ENCODE assay signal across 1 cellular context in genomic region chr7:112252691-112253090, GRCh38.
A peak's percentile ranks its signal among the peaks of the same experiment; 100 is the strongest.
TF ChIP-seq lines count a peak whose summit lies in the region.

No MANE protein-coding gene starts in this region.

TF ChIP-seq in K562, 482 proteins besides CTCF, POLR2A, EP300 and RAD21:
- TF ChIP-seq TCF3 (CRISPR knock-in tag; IDR thresholded peaks at IDR 0.05) (no peak), TBL1XR1 (IDR thresholded peaks at IDR 0.05; ENCODE audit: low read length in 2 of 2) (no peak), EWSR1 (IDR thresholded peaks at IDR 0.05; ENCODE audit: borderline replicate concordance, low read depth, partially characterized antibody) (no peak), PYGO2 (tag; IDR thresholded peaks at IDR 0.05) (no peak), ZNF277 (CRISPR knock-in tag; IDR thresholded peaks at IDR 0.05; ENCODE audit: borderline replicate concordance) (peak; percentile 7; the same call in 1 of the 2 replicates), TFAM (CRISPR knock-in tag; conservative IDR thresholded peaks at IDR 0.05) (no peak)
TF ChIP-seq in K562: peak in this region for 1.
